Comparison of ENCODE assay signal across 8 cellular contexts in the genomic region with DNA sequence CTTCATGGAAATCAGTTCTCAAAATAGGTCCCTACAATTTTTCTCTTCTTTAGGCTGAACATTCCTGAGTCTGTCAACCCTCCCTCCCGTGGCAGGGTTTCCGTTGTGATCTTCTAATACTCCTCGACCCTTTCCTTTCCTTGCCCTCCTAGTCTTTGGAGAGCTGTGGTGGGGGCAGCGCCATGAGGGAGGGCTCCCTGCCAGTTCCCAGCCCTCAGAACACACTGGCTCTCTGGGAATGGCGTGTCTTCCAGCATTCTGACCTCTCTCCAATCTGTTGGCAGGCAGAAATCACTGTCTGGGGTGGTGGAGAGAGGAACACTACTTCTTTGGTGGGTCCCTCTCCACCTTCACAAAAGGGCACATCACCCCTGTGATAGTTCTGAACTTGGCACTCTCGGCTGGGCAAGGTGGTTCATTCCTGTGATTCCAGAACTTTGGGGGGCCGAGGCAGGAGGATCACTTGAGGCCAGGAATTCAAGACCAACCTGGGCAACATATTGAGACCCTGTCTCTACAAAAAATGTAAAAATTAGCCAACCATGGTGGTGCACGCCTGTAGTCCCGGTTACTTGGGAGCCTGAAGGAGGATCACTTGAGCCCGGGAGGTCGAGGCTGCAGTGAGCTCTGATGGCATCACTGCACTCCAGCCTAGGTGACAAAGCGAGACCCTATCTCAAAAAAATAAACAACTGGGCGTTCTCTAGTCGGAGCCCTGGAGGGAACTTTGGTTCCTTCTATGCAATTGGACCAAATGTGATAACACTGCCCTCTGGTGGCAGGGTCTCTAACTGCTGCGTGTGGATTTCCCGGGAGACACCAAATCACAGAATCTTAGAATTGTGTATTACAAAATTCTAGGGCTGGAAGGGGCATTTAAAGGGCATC. TPM values are rescaled to one million over a fixed set of nuclear protein-coding genes. Genes with fewer than 3 reads are reported as not detected.
A peak's percentile ranks its signal among the peaks of the same experiment; 100 is the strongest.
DNase-seq lines count a peak whose midpoint lies in the region; ATAC-seq and TF ChIP-seq lines count a peak whose summit lies in the region.

No MANE protein-coding gene starts in this region.

- H3K4me3 Mint-ChIP-seq in activated T-cell treated with anti-CD3 and anti-CD28 coated beads, Interleukin-2, amount 50 U/mL, for 4 hours, result no peak overlapping the region
- no peak overlapping the region for H3K4me3 Mint-ChIP-seq in neural progenitor cell

- no peak overlapping the region for H3K4me2 ChIP-seq in neural progenitor cell

- no peak overlapping the region for H3K27ac Mint-ChIP-seq in neural progenitor cell

- H3K27ac ChIP-seq in HL-60 (replicated peaks), result no peak overlapping the region
- no peak overlapping the region for H3K27ac ChIP-seq in Peyer's patch
- no peak overlapping the region for H3K27ac ChIP-seq in neural progenitor cell
- no peak overlapping the region for H3K27ac ChIP-seq in substantia nigra (ENCODE audit: low read depth, low read length, poor library complexity, severe bottlenecking)

- no peaks in the 10 kb centered on the region for H3K36me3 ChIP-seq in Peyer's patch
- H3K36me3 ChIP-seq in neural progenitor cell, result no peaks in the 10 kb centered on the region

- DNase-seq in COLO829 (ENCODE audit: low spot score), result peak; percentile 87
- DNase-seq in HL-60 (ENCODE audit: low read depth in 1 of 2, low spot score in 1 of 2), result peak; percentile 32 to 67
- peak; percentile 69 to 92 (median 72) for DNase-seq in Peyer's patch
- peak; percentile 73 for DNase-seq in activated T-cell treated with anti-CD3 and anti-CD28 coated beads, Interleukin-2, amount 50 U/mL, for 4 hours
- DNase-seq in fibroblast of mammary gland (ENCODE audit: low read depth), result peak; percentile 62
- peak; percentile 78 for DNase-seq in neural progenitor cell (ENCODE audit: low spot score)
- peak in 41 of 49 donors; percentile 2 to 74 (median 42) for DNase-seq in substantia nigra (lab: John Stamatoyannopoulos, UW)

- no peak overlapping the region for H3K4me3 ChIP-seq in HL-60 (replicated peaks; ENCODE audit: insufficient read depth, low read length)
- no peak overlapping the region for H3K4me3 ChIP-seq in Peyer's patch
- no peak overlapping the region for H3K4me3 ChIP-seq in fibroblast of mammary gland (ENCODE audit: control insufficient read depth, low read depth, low read length)
- H3K4me3 ChIP-seq in neural progenitor cell, result no peak overlapping the region

- no peak overlapping the region for H3K9ac ChIP-seq in neural progenitor cell

- no peaks in the 10 kb centered on the region for H3K79me2 ChIP-seq in neural progenitor cell (ENCODE audit: low read depth)

- no peaks in the 10 kb centered on the region for H3K36me3 Mint-ChIP-seq in activated T-cell treated with anti-CD3 and anti-CD28 coated beads, Interleukin-2, amount 50 U/mL, for 4 hours (ENCODE audit: insufficient read depth)
- peaks cover 3% of the 10 kb centered on the region for H3K36me3 Mint-ChIP-seq in neural progenitor cell

- no peak for TF ChIP-seq POLR2A in Peyer's patch (IDR thresholded peaks at IDR 0.05)

- H2AFZ ChIP-seq in neural progenitor cell (replicated peaks), result no peak overlapping the region

- no peaks in the 10 kb centered on the region for H3F3A ChIP-seq in neural progenitor cell (ENCODE audit: low read depth)

- H4K20me1 ChIP-seq in neural progenitor cell (ENCODE audit: low read depth), result no peaks in the 10 kb centered on the region

- H3K27me3 Mint-ChIP-seq in activated T-cell treated with anti-CD3 and anti-CD28 coated beads, Interleukin-2, amount 50 U/mL, for 4 hours (ENCODE audit: low read depth), result peaks cover 13% of the 10 kb centered on the region
- H3K27me3 Mint-ChIP-seq in neural progenitor cell (ENCODE audit: insufficient read depth, low read depth), result peaks cover 4% of the 10 kb centered on the region

- H3K9me3 ChIP-seq in Peyer's patch (no peaks in the 10 kb centered on the region), neural progenitor cell (ENCODE audit: low read depth) (no peaks in the 10 kb centered on the region)

- TF ChIP-seq CTCF in HL-60 (IDR thresholded peaks at IDR 0.05; ENCODE audit: insufficient read depth, low read length), result peak; percentile 79
- peak; percentile 72 to 93 (median 88) for TF ChIP-seq CTCF in Peyer's patch (IDR thresholded peaks at IDR 0.05)
- peak; percentile 94 for TF ChIP-seq CTCF in fibroblast of mammary gland (conservative IDR thresholded peaks at IDR 0.05; ENCODE audit: control insufficient read depth, insufficient read depth, low read depth, low read length)
- TF ChIP-seq CTCF in neural progenitor cell (IDR thresholded peaks at IDR 0.05), result peak; percentile 95

- no peaks in the 10 kb centered on the region for H3K9me3 Mint-ChIP-seq in activated T-cell treated with anti-CD3 and anti-CD28 coated beads, Interleukin-2, amount 50 U/mL, for 4 hours
- peaks cover 3% of the 10 kb centered on the region for H3K9me3 Mint-ChIP-seq in neural progenitor cell

- H3K4me1 ChIP-seq in Peyer's patch (no peaks in the 10 kb centered on the region), neural progenitor cell (no peaks in the 10 kb centered on the region)

- H3K27me3 ChIP-seq in HL-60 (ENCODE audit: insufficient read depth, poor library complexity, severe bottlenecking), result no peaks in the 10 kb centered on the region
- H3K27me3 ChIP-seq in Peyer's patch, result no peaks in the 10 kb centered on the region
- no peaks in the 10 kb centered on the region for H3K27me3 ChIP-seq in neural progenitor cell

- peaks cover 8% of the 10 kb centered on the region for H3K4me1 Mint-ChIP-seq in activated T-cell treated with anti-CD3 and anti-CD28 coated beads, Interleukin-2, amount 50 U/mL, for 4 hours (ENCODE audit: low read depth)
- no peaks in the 10 kb centered on the region for H3K4me1 Mint-ChIP-seq in neural progenitor cell

- ATAC-seq in activated T-cell treated with anti-CD3 and anti-CD28 coated beads, Interleukin-2, amount 50 U/mL, for 4 hours, result peak; percentile 65 to 67
- no peak for ATAC-seq in HG02623 (IDR thresholded peaks at IDR 0.05; ENCODE audit: unreplicated experiment)

RNA-seq across cellular contexts. Expression of a gene that starts 13.1 kb away (rescaled TPM):
- total RNA-seq in Peyer's patch (100 to 1,000 TPM; 195 to 278 (median 225) TPM), neural progenitor cell (ENCODE audit: low replicate concordance) (143 and 154 TPM in 2 replicates)
- total RNA-seq in activated T-cell treated with anti-CD3 and anti-CD28 coated beads, Interleukin-2, amount 50 U/mL, for 4 hours, result 10 to 100 TPM; 81.5 to 85.5 (median 81.9) TPM

RNA-seq across cellular contexts. Expression of a gene that starts 39.9 kb away (rescaled TPM):
- total RNA-seq in Peyer's patch (not detected), neural progenitor cell (ENCODE audit: low replicate concordance) (not detected in 2 replicates)
- not detected for total RNA-seq in activated T-cell treated with anti-CD3 and anti-CD28 coated beads, Interleukin-2, amount 50 U/mL, for 4 hours
